Comparison of ENCODE assay signal across 19 cellular contexts in the genomic region with DNA sequence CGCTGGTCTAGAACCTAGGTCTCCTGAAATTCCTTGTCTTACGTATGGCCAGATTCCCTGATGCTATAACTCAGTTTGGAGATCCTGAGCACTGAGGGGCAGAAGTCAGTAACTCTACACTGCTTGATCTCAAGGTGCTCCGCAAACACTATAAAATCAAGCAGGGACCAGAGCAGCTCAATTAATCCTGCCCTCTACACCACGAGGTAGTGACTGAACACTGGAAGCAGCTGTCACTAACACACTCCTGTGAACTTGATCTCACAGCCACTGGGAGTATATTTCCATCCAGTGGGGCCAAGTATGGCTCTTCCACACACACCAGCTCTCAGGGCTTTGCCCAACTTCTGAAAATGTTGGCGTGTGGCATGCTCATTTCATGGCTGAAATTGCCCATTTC. TPM values are rescaled to one million over a fixed set of nuclear protein-coding genes. Genes with fewer than 3 reads are reported as not detected.
DNase-seq lines count a peak whose midpoint lies in the region; ATAC-seq, FAIRE-seq and TF ChIP-seq lines count a peak whose summit lies in the region.
"Had no signal": no experiment of that assay in that cellular context is flagged by ENCODE, and none has a peak within 500 bp of the region (broad histone marks: within the 10 kb centered on the region; RNA-seq: fewer than 3 reads in every experiment).

No MANE protein-coding gene starts in this region.

- no peak overlapping the region for H3K4me3 ChIP-seq in A549
- H3K4me3 ChIP-seq in DND-41 (ENCODE audit: low read depth in 1 of 2, low read length in 2 of 2) = no peak overlapping the region
- H3K4me3 ChIP-seq: GM23248 had no signal

- POLR2A ChIA-PET in A549 (lab: Yijun Ruan, JAX) = no interaction called here

- ATAC-seq in A549 = peak; percentile 26 to 60; a peak in 3 of 6 replicates
- peak; percentile 54 for ATAC-seq in DND-41 (ENCODE audit: insufficient read depth, low read depth)
- no peak for ATAC-seq in sciatic nerve

- FAIRE-seq in A549 (lab: Jason Lieb, UNC) = no peak
- FAIRE-seq: G401.6 had no signal

- H3K9me3 ChIP-seq in A549 (no peaks in the 10 kb centered on the region), DND-41 (ENCODE audit: insufficient read depth, low read length, severe bottlenecking) (peaks cover 3% of the 10 kb centered on the region)

- no peak for TF ChIP-seq POLR2A in A549 (IDR thresholded peaks at IDR 0.05; ENCODE audit: low read length)

- DNase-seq in A549 (ENCODE audit: low read depth in 1 of 2, low spot score in 1 of 2) = no peak
- no peak for DNase-seq in DND-41
- DNase-seq in NCI-H82 treated with DMSO at 0.1 percent for 48 hours (lab: John Stamatoyannopoulos, UW; ENCODE audit: unreplicated experiment) = peak; percentile 7
- DNase-seq in left kidney (ENCODE audit: low read depth, low spot score) = peak; percentile 70
- no peak for DNase-seq in NCI-H1092 treated with DMSO at 0.1 percent for 48 hours (lab: John Stamatoyannopoulos, UW)
- DNase-seq in sciatic nerve (ENCODE audit: low spot score) = no peak
- DNase-seq in nucleus accumbens (lab: John Stamatoyannopoulos, UW) = no peak
- DNase-seq: CD4-positive, CD25-positive, alpha-beta regulatory T cell; GM23248; H9; NCI-H1105; NCI-H146; NCI-H2029 treated with DMSO at 0.1 percent for 48 hours; NCI-H2171 treated with DMSO at 0.1 percent for 48 hours; NCI-H526 treated with DMSO at 0.1 percent for 48 hours; T-helper 1 cell had no signal

- no peak overlapping the region for H3K27ac ChIP-seq in A549
- no peak overlapping the region for H3K27ac ChIP-seq in DND-41 (ENCODE audit: low read length)
- H3K27ac ChIP-seq: GM23248, KMS-11, RWPE1 had no signal

- no peak for TF ChIP-seq RAD21 in A549 (conservative IDR thresholded peaks at IDR 0.05 in 1 of 2, IDR thresholded peaks at IDR 0.05 in 1 of 2)

- intact Hi-C loops in sciatic nerve (cut with DNase I) = no loop called here

- no peaks in the 10 kb centered on the region for H3K36me3 ChIP-seq in DND-41 (ENCODE audit: insufficient read depth, low read length)

- no peaks in the 10 kb centered on the region for H4K20me1 ChIP-seq in DND-41 (ENCODE audit: insufficient read depth, low read length)

- 57% methylated on average over 5 of the region's 5 CpGs for WGBS in A549 (ENCODE audit: missing lambda C conversion rate)

- CTCF ChIA-PET in A549 (lab: Yijun Ruan, JAX) = no interaction called here

- H3K79me2 ChIP-seq in DND-41 (ENCODE audit: insufficient read depth, low read length) = no peaks in the 10 kb centered on the region

- TF ChIP-seq EP300 in A549 (IDR thresholded peaks at IDR 0.05) = no peak

- H3K27me3 ChIP-seq in DND-41 (ENCODE audit: insufficient read depth, low read length, poor library complexity) = no peaks in the 10 kb centered on the region

- H3K9ac ChIP-seq in DND-41 (ENCODE audit: low read depth, low read length) = no peak overlapping the region
- H3K9ac ChIP-seq: GM23248, KMS-11 had no signal

- no peak for TF ChIP-seq CTCF in A549 (IDR thresholded peaks at IDR 0.05)
- no peak for TF ChIP-seq CTCF in DND-41 (IDR thresholded peaks at IDR 0.05; ENCODE audit: borderline replicate concordance, extremely low read depth, low read length, poor library complexity, severe bottlenecking)

- H3K4me1 ChIP-seq in A549 (no peaks in the 10 kb centered on the region), DND-41 (ENCODE audit: insufficient read depth, low read length) (no peaks in the 10 kb centered on the region)

- H3K4me2 ChIP-seq in A549 (no peak overlapping the region), DND-41 (ENCODE audit: insufficient read depth, low read length) (no peak overlapping the region)
- H3K4me2 ChIP-seq: KMS-11 had no signal

- H2AFZ ChIP-seq in DND-41 (ENCODE audit: low read depth, low read length) = no peak overlapping the region
- H2AFZ ChIP-seq: GM23248 had no signal

TF ChIP-seq in A549, 52 proteins besides CTCF, POLR2A, EP300 and RAD21:
- TF ChIP-seq RCOR1 (IDR thresholded peaks at IDR 0.05; ENCODE audit: low read depth, low read length) (no peak), HES2 (IDR thresholded peaks at IDR 0.05) (no peak), JUN (IDR thresholded peaks at IDR 0.05) (no peak), MYC (IDR thresholded peaks at IDR 0.05; ENCODE audit: borderline replicate concordance, low read length) (no peak)
- TF ChIP-seq, protein P1, sequence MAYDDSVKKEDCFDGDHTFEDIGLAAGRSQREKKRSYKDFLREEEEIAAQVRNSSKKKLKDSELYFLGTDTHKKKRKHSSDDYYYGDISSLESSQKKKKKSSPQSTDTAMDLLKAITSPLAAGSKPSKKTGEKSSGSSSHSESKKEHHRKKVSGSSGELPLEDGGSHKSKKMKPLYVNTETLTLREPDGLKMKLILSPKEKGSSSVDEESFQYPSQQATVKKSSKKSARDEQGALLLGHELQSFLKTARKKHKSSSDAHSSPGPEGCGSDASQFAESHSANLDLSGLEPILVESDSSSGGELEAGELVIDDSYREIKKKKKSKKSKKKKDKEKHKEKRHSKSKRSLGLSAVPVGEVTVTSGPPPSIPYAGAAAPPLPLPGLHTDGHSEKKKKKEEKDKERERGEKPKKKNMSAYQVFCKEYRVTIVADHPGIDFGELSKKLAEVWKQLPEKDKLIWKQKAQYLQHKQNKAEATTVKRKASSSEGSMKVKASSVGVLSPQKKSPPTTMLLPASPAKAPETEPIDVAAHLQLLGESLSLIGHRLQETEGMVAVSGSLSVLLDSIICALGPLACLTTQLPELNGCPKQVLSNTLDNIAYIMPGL (CRISPR knock-in tag; IDR thresholded peaks at IDR 0.05; ENCODE audit: borderline replicate concordance) = no peak

RNA-seq across cellular contexts. Expression of gene EDEM1, which starts 51.0 kb away (rescaled TPM):
- polyA plus RNA-seq in A549 (2011; rRNA removed) (39.4 and 40.9 TPM in 2 replicates), A549 (2017; fragmentation: RNase III; extraction: RNeasy Plus Mini Kit Qiagen cat#74134 plus additional on column Dnase treatment) (15.2 to 16.8 TPM (median 16.3 TPM) in 3 replicates)
- polyA plus RNA-seq in A549 (2012; cell fraction: cytosol; rRNA removed) = 9.2 and 11.9 TPM in 2 replicates
- polyA plus RNA-seq in A549 (2012; cell fraction: nucleus; rRNA removed) = 10.8 and 12.4 TPM in 2 replicates
- 40.9 and 43.8 TPM in 2 replicates for polyA minus RNA-seq in A549 (2011; rRNA and poly(A)+ RNA removed)
- total RNA-seq in sciatic nerve = 29.6 TPM

Comparison
In these comparisons a context has a peak if more than half of its experiments do, and no peak if none do; other contexts are left out.
1. DNase-seq: peak in NCI-H82 treated with DMSO at 0.1 percent for 48 hours (single experiment) and left kidney (single experiment); none in A549 (0 of 2), DND-41 (single experiment), NCI-H1092 treated with DMSO at 0.1 percent for 48 hours (single experiment), sciatic nerve (single experiment) and nucleus accumbens (0 of 56).